26 cellular contexts compared by ENCODE assay signal in genomic region chr1:87117761-87118160, GRCh38.
DNase-seq lines count a peak whose midpoint lies in the region; ATAC-seq, FAIRE-seq and TF ChIP-seq lines count a peak whose summit lies in the region.
"Had no signal": no experiment of that assay in that cellular context is flagged by ENCODE, and none has a peak within 500 bp of the region (broad histone marks: within the 10 kb centered on the region; RNA-seq: fewer than 3 reads in every experiment).

No MANE protein-coding gene starts in this region.

- no peak overlapping the region for H3K27ac Mint-ChIP-seq in astrocyte (ENCODE audit: unreplicated experiment)
- H3K27ac Mint-ChIP-seq in activated CD8-positive, alpha-beta T cell treated with anti-CD3 and anti-CD28 coated beads for 36 hours: no peak overlapping the region
- H3K27ac Mint-ChIP-seq: activated CD4-positive, alpha-beta T cell treated with anti-CD3 and anti-CD28 coated beads, Interleukin-2, amount 10 ng/mL, durations not matched to agents 7 days and 5 days; activated naive CD8-positive, alpha-beta T cell; activated T-helper 17 cell treated with anti-CD3 and anti-CD28 coated beads, Interleukin-2, amount 50 U/mL, for 72 hours; CD8-positive, alpha-beta memory T cell had no signal

- no peak overlapping the region for H2AFZ ChIP-seq in astrocyte (ENCODE audit: low read depth, low read length)

- H3K36me3 ChIP-seq in astrocyte (ENCODE audit: insufficient read depth, low read length): no peaks in the 10 kb centered on the region
- H3K36me3 ChIP-seq: left ventricle myocardium inferior, spleen had no signal

- no peak overlapping the region for H3K27ac ChIP-seq in astrocyte (ENCODE audit: low read depth, low read length)
- H3K27ac ChIP-seq: left ventricle myocardium inferior, spleen had no signal

- peaks cover 11% of the 10 kb centered on the region for H3K4me1 ChIP-seq in astrocyte (ENCODE audit: insufficient read depth, low read length)
- H3K4me1 ChIP-seq: left ventricle myocardium inferior, spleen had no signal

- no peak overlapping the region for H3K9ac ChIP-seq in astrocyte (ENCODE audit: low read length)

- peak overlapping the region; percentile 18 for H3K4me2 ChIP-seq in astrocyte (ENCODE audit: low read length)

- DNase-seq in ELR (ENCODE audit: low read depth): peak; percentile 64
- DNase-seq in NCI-H69 (lab: John Stamatoyannopoulos, UW): peak; percentile 2
- peak; percentile 36 for DNase-seq in astrocyte (ENCODE audit: low read depth)
- DNase-seq in iris pigment epithelial cell (ENCODE audit: low read depth): peak; percentile 35
- DNase-seq in activated CD8-positive, alpha-beta T cell treated with anti-CD3 and anti-CD28 coated beads for 36 hours: no peak
- DNase-seq in NCI-H446 (lab: John Stamatoyannopoulos, UW): no peak
- DNase-seq in effector CD4-positive, alpha-beta T cell: no peak
- DNase-seq: activated CD4-positive, alpha-beta T cell treated with anti-CD3 and anti-CD28 coated beads, Interleukin-2, amount 10 ng/mL, durations not matched to agents 7 days and 5 days; CD8-positive, alpha-beta memory T cell; cortex of kidney; DMS53; left ventricle myocardium inferior; naive thymus-derived CD8-positive, alpha-beta T cell; NCI-H1436; NCI-H526; SHP77 treated with DMSO at 0.1 percent for 48 hours; spleen; stimulated activated CD4-positive, alpha-beta T cell treated with anti-CD3 and anti-CD28 coated beads, Interleukin-4, amount 100 ng/mL, for 1 hour; stimulated activated naive CD4-positive, alpha-beta T cell treated with Interleukin-2 at 50 U/mL for 16 hours; T-helper 1 cell had no signal

- no peak overlapping the region for H3K4me3 ChIP-seq in astrocyte (ENCODE audit: insufficient read depth, low read depth, low read length)
- H3K4me3 ChIP-seq: left ventricle myocardium inferior, spleen had no signal

- no peaks in the 10 kb centered on the region for H3K36me3 Mint-ChIP-seq in astrocyte (ENCODE audit: low read depth, unreplicated experiment)
- no peaks in the 10 kb centered on the region for H3K36me3 Mint-ChIP-seq in activated CD8-positive, alpha-beta T cell treated with anti-CD3 and anti-CD28 coated beads for 36 hours (ENCODE audit: low read depth)
- H3K36me3 Mint-ChIP-seq: naive thymus-derived CD8-positive, alpha-beta T cell had no signal

- no peaks in the 10 kb centered on the region for H3K9me3 Mint-ChIP-seq in astrocyte (ENCODE audit: unreplicated experiment)
- H3K9me3 Mint-ChIP-seq in activated CD8-positive, alpha-beta T cell treated with anti-CD3 and anti-CD28 coated beads for 36 hours: no peaks in the 10 kb centered on the region
- H3K9me3 Mint-ChIP-seq: activated CD4-positive, alpha-beta T cell treated with anti-CD3 and anti-CD28 coated beads, Interleukin-2, amount 10 ng/mL, durations not matched to agents 7 days and 5 days; activated T-helper 17 cell treated with anti-CD3 and anti-CD28 coated beads, Interleukin-2, amount 50 U/mL, for 72 hours; CD8-positive, alpha-beta memory T cell; naive thymus-derived CD8-positive, alpha-beta T cell had no signal

- no peaks in the 10 kb centered on the region for H3K27me3 Mint-ChIP-seq in astrocyte (ENCODE audit: low read depth, unreplicated experiment)
- no peaks in the 10 kb centered on the region for H3K27me3 Mint-ChIP-seq in activated CD8-positive, alpha-beta T cell treated with anti-CD3 and anti-CD28 coated beads for 36 hours
- H3K27me3 Mint-ChIP-seq: activated CD4-positive, alpha-beta T cell treated with anti-CD3 and anti-CD28 coated beads, Interleukin-2, amount 10 ng/mL, durations not matched to agents 7 days and 5 days; activated naive CD8-positive, alpha-beta T cell; activated T-helper 17 cell treated with anti-CD3 and anti-CD28 coated beads, Interleukin-2, amount 50 U/mL, for 72 hours; CD8-positive, alpha-beta memory T cell had no signal

- POLR2A ChIA-PET in activated CD8-positive, alpha-beta T cell treated with anti-CD3 and anti-CD28 coated beads for 36 hours (lab: Charles Lee): no interaction called here

- H3K9me3 ChIP-seq in astrocyte (ENCODE audit: insufficient read depth, low read depth, low read length): no peaks in the 10 kb centered on the region
- H3K9me3 ChIP-seq: left ventricle myocardium inferior, spleen had no signal

- intact Hi-C loops in activated CD8-positive, alpha-beta T cell treated with anti-CD3 and anti-CD28 coated beads for 36 hours (cut with micrococcal nuclease): no loop called here

- H3K4me1 Mint-ChIP-seq in astrocyte (ENCODE audit: low read depth, unreplicated experiment): peaks cover 7% of the 10 kb centered on the region
- no peaks in the 10 kb centered on the region for H3K4me1 Mint-ChIP-seq in activated CD8-positive, alpha-beta T cell treated with anti-CD3 and anti-CD28 coated beads for 36 hours (ENCODE audit: low read depth)
- H3K4me1 Mint-ChIP-seq: activated CD4-positive, alpha-beta T cell treated with anti-CD3 and anti-CD28 coated beads, Interleukin-2, amount 10 ng/mL, durations not matched to agents 7 days and 5 days; activated T-helper 17 cell treated with anti-CD3 and anti-CD28 coated beads, Interleukin-2, amount 50 U/mL, for 72 hours; CD8-positive, alpha-beta memory T cell had no signal

- no peaks in the 10 kb centered on the region for H4K20me1 ChIP-seq in astrocyte (ENCODE audit: insufficient read depth, low read length)

- no peak for TF ChIP-seq CTCF in astrocyte (IDR thresholded peaks at IDR 0.05; ENCODE audit: insufficient read depth, low read depth, low read length)
- no peak for TF ChIP-seq CTCF in activated CD8-positive, alpha-beta T cell treated with anti-CD3 and anti-CD28 coated beads for 36 hours (IDR thresholded peaks at IDR 0.05)

- H3K4me3 Mint-ChIP-seq in astrocyte (ENCODE audit: unreplicated experiment): no peak overlapping the region
- no peak overlapping the region for H3K4me3 Mint-ChIP-seq in activated CD8-positive, alpha-beta T cell treated with anti-CD3 and anti-CD28 coated beads for 36 hours
- H3K4me3 Mint-ChIP-seq: activated CD4-positive, alpha-beta T cell treated with anti-CD3 and anti-CD28 coated beads, Interleukin-2, amount 10 ng/mL, durations not matched to agents 7 days and 5 days; activated naive CD8-positive, alpha-beta T cell; activated T-helper 17 cell treated with anti-CD3 and anti-CD28 coated beads, Interleukin-2, amount 50 U/mL, for 72 hours; naive thymus-derived CD8-positive, alpha-beta T cell had no signal

- FAIRE-seq in astrocyte (lab: Jason Lieb, UNC): no peak
- FAIRE-seq: bronchial epithelial cell, endometrium, GM12891 had no signal

- CTCF ChIA-PET in activated CD8-positive, alpha-beta T cell treated with anti-CD3 and anti-CD28 coated beads for 36 hours (lab: Charles Lee): interaction anchor here (3.3 kb wide), 1 partner anchor 11 kb away, joined by 16 read pairs; no protein-coding TSS in a partner anchor

- no peak for ATAC-seq in activated CD8-positive, alpha-beta T cell treated with anti-CD3 and anti-CD28 coated beads for 36 hours
- no peak for ATAC-seq in HG02852 (IDR thresholded peaks at IDR 0.05; ENCODE audit: unreplicated experiment)
- ATAC-seq: activated T-helper 17 cell treated with anti-CD3 and anti-CD28 coated beads, Interleukin-2, amount 50 U/mL, for 72 hours; naive thymus-derived CD8-positive, alpha-beta T cell had no signal

- no peaks in the 10 kb centered on the region for H3K27me3 ChIP-seq in astrocyte (ENCODE audit: insufficient read depth, low read length)
- H3K27me3 ChIP-seq: spleen had no signal

- H3K79me2 ChIP-seq in astrocyte (ENCODE audit: insufficient read depth, low read length): no peaks in the 10 kb centered on the region

Comparison
In these comparisons a context has a peak if more than half of its experiments do, and no peak if none do; other contexts are left out.
1. DNase-seq: peak in ELR (single experiment), NCI-H69 (single experiment), astrocyte (single experiment) and iris pigment epithelial cell (single experiment); none in activated CD8-positive, alpha-beta T cell treated with anti-CD3 and anti-CD28 coated beads for 36 hours (single experiment), NCI-H446 (0 of 2) and effector CD4-positive, alpha-beta T cell (single experiment).